1 cellular context compared by ENCODE assay signal in the genomic region with DNA sequence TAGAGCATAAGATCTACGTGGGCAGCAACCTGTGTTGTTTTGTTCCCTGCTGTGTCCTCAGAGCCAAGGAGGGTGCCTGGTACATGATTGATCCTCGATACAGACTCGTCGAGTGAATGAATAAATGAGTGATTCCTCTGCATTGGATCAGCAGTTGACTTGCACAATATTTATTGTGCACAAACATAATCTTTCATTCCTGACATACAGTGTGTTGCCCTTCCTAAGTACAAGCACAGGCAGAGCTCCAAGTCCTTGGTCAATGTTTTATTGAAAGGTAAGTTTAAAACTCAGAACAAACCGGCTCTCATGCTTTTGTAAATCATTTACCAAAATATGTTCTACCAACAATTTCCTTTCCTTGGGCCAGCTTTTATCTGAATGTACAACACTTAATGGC.
A peak's percentile ranks its signal among the peaks of the same experiment; 100 is the strongest.
TF ChIP-seq lines count a peak whose summit lies in the region.

No MANE protein-coding gene starts in this region.

TF ChIP-seq in HepG2, 621 proteins besides CTCF, POLR2A, EP300 and RAD21 (continued from another document):
- TF ChIP-seq NCOR1 (IDR thresholded peaks at IDR 0.05; ENCODE audit: borderline replicate concordance, low read length), result peak; percentile 18; the same call in 1 of the 2 replicates
- no peak for TF ChIP-seq SATB2 (CRISPR knock-in tag; IDR thresholded peaks at IDR 0.05)
- TF ChIP-seq ZNF430 (CRISPR knock-in tag; IDR thresholded peaks at IDR 0.05), result no peak
- TF ChIP-seq NKX3-1 (CRISPR knock-in tag; IDR thresholded peaks at IDR 0.05), result no peak
- 0 out of 2 replicates have a peak, but pooled peaks have one; percentile 38 for TF ChIP-seq ZNF772 (CRISPR knock-in tag; IDR thresholded peaks at IDR 0.05)
- no peak for TF ChIP-seq ZFP36 (IDR thresholded peaks at IDR 0.05; ENCODE audit: borderline replicate concordance, low read depth, low read length, partially characterized antibody)
- TF ChIP-seq, protein P1, sequence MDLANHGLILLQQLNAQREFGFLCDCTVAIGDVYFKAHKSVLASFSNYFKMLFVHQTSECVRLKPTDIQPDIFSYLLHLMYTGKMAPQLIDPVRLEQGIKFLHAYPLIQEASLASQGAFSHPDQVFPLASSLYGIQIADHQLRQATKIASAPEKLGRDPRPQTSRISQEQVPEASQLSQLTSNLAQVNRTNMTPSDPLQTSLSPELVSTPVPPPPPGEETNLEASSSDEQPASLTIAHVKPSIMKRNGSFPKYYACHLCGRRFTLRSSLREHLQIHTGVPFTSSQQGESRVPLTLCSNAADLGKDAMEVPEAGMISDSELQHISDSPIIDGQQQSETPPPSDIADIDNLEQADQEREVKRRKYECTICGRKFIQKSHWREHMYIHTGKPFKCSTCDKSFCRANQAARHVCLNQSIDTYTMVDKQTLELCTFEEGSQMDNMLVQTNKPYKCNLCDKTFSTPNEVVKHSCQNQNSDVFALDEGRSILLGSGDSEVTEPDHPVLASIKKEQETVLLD (CRISPR knock-in tag; IDR thresholded peaks at IDR 0.05; ENCODE audit: low read depth), result no peak
- TF ChIP-seq NR2F6 (IDR thresholded peaks at IDR 0.05), result no peak
- 0 out of 2 replicates have a peak, but pooled peaks have one; percentile 17 for TF ChIP-seq NR2F6 (CRISPR knock-in tag; IDR thresholded peaks at IDR 0.05)
- TF ChIP-seq, protein P2, sequence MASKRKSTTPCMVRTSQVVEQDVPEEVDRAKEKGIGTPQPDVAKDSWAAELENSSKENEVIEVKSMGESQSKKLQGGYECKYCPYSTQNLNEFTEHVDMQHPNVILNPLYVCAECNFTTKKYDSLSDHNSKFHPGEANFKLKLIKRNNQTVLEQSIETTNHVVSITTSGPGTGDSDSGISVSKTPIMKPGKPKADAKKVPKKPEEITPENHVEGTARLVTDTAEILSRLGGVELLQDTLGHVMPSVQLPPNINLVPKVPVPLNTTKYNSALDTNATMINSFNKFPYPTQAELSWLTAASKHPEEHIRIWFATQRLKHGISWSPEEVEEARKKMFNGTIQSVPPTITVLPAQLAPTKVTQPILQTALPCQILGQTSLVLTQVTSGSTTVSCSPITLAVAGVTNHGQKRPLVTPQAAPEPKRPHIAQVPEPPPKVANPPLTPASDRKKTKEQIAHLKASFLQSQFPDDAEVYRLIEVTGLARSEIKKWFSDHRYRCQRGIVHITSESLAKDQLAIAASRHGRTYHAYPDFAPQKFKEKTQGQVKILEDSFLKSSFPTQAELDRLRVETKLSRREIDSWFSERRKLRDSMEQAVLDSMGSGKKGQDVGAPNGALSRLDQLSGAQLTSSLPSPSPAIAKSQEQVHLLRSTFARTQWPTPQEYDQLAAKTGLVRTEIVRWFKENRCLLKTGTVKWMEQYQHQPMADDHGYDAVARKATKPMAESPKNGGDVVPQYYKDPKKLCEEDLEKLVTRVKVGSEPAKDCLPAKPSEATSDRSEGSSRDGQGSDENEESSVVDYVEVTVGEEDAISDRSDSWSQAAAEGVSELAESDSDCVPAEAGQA (IDR thresholded peaks at IDR 0.05; ENCODE audit: low read depth), result no peak
- TF ChIP-seq, protein P2 (CRISPR knock-in tag; IDR thresholded peaks at IDR 0.05; ENCODE audit: borderline replicate concordance), result no peak
- TF ChIP-seq, protein P3, sequence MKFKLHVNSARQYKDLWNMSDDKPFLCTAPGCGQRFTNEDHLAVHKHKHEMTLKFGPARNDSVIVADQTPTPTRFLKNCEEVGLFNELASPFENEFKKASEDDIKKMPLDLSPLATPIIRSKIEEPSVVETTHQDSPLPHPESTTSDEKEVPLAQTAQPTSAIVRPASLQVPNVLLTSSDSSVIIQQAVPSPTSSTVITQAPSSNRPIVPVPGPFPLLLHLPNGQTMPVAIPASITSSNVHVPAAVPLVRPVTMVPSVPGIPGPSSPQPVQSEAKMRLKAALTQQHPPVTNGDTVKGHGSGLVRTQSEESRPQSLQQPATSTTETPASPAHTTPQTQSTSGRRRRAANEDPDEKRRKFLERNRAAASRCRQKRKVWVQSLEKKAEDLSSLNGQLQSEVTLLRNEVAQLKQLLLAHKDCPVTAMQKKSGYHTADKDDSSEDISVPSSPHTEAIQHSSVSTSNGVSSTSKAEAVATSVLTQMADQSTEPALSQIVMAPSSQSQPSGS (CRISPR knock-in tag; IDR thresholded peaks at IDR 0.05), result no peak
- peak; percentile 78; the same call in 1 of the 2 replicates for TF ChIP-seq ZNF3 (CRISPR knock-in tag; IDR thresholded peaks at IDR 0.05)
- TF ChIP-seq ZNF878 (CRISPR knock-in tag; IDR thresholded peaks at IDR 0.05), result no peak
- no peak for TF ChIP-seq CREM (IDR thresholded peaks at IDR 0.05)
- TF ChIP-seq CREM (CRISPR knock-in tag; IDR thresholded peaks at IDR 0.05), result no peak
- no peak for TF ChIP-seq ZNF282 (IDR thresholded peaks at IDR 0.05; ENCODE audit: partially characterized antibody)
- no peak for TF ChIP-seq ZNF75D (CRISPR knock-in tag; IDR thresholded peaks at IDR 0.05; ENCODE audit: borderline replicate concordance)
- peak; percentile 61 for TF ChIP-seq PITX1 (CRISPR knock-in tag; IDR thresholded peaks at IDR 0.05)
- no peak for TF ChIP-seq PAX8 (CRISPR knock-in tag; IDR thresholded peaks at IDR 0.05; ENCODE audit: borderline replicate concordance)
- TF ChIP-seq, protein P4, sequence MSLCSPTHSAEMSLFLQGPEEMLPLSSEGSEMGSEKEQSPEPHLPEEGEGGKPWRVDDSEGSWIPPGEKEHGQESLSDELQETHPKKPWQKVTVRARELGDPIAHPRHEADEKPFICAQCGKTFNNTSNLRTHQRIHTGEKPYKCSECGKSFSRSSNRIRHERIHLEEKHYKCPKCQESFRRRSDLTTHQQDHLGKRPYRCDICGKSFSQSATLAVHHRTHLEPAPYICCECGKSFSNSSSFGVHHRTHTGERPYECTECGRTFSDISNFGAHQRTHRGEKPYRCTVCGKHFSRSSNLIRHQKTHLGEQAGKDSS (CRISPR knock-in tag; IDR thresholded peaks at IDR 0.05; ENCODE audit: borderline replicate concordance, low read depth), result no peak
- TF ChIP-seq SMARCE1 (IDR thresholded peaks at IDR 0.05; ENCODE audit: borderline replicate concordance), result no peak
- TF ChIP-seq FOXA3 (CRISPR knock-in tag; IDR thresholded peaks at IDR 0.05), result peak; percentile 51; the same call in 1 of the 2 replicates
- TF ChIP-seq BCL6 (CRISPR knock-in tag; IDR thresholded peaks at IDR 0.05), result peak; percentile 29; the same call in 1 of the 2 replicates
- peak; percentile 57 for TF ChIP-seq ZMYM4 (CRISPR knock-in tag; IDR thresholded peaks at IDR 0.05)
- TF ChIP-seq ZNF17 (CRISPR knock-in tag; IDR thresholded peaks at IDR 0.05), result no peak
- no peak for TF ChIP-seq RFX1 (IDR thresholded peaks at IDR 0.05)
- no peak for TF ChIP-seq ZNF432 (CRISPR knock-in tag; IDR thresholded peaks at IDR 0.05; ENCODE audit: borderline replicate concordance)
- TF ChIP-seq PHB2 (IDR thresholded peaks at IDR 0.05; ENCODE audit: partially characterized antibody), result no peak
- no peak for TF ChIP-seq ISX (CRISPR knock-in tag; conservative IDR thresholded peaks at IDR 0.05)
- no peak for TF ChIP-seq HNRNPLL (IDR thresholded peaks at IDR 0.05; ENCODE audit: low read depth, low read length, poor library complexity, severe bottlenecking)
- TF ChIP-seq FOXM1 (CRISPR knock-in tag; IDR thresholded peaks at IDR 0.05), result no peak
- no peak for TF ChIP-seq NFRKB (IDR thresholded peaks at IDR 0.05)
- TF ChIP-seq SP1 (IDR thresholded peaks at IDR 0.05), result no peak
- no peak for TF ChIP-seq SP1 (CRISPR knock-in tag; IDR thresholded peaks at IDR 0.05)
- no peak for TF ChIP-seq ZNF225 (CRISPR knock-in tag; IDR thresholded peaks at IDR 0.05)
- no peak for TF ChIP-seq ZNF788 (CRISPR knock-in tag; IDR thresholded peaks at IDR 0.05; ENCODE audit: borderline replicate concordance)
- TF ChIP-seq DPF2 (CRISPR knock-in tag; IDR thresholded peaks at IDR 0.05; ENCODE audit: borderline replicate concordance, low read depth), result 0 out of 2 replicates have a peak, but pooled peaks have one; percentile 55
- TF ChIP-seq FOXA1 (IDR thresholded peaks at IDR 0.05), result no peak
- TF ChIP-seq FOXA1 (CRISPR knock-in tag; IDR thresholded peaks at IDR 0.05), result peak; percentile 54
- TF ChIP-seq, protein P5, sequence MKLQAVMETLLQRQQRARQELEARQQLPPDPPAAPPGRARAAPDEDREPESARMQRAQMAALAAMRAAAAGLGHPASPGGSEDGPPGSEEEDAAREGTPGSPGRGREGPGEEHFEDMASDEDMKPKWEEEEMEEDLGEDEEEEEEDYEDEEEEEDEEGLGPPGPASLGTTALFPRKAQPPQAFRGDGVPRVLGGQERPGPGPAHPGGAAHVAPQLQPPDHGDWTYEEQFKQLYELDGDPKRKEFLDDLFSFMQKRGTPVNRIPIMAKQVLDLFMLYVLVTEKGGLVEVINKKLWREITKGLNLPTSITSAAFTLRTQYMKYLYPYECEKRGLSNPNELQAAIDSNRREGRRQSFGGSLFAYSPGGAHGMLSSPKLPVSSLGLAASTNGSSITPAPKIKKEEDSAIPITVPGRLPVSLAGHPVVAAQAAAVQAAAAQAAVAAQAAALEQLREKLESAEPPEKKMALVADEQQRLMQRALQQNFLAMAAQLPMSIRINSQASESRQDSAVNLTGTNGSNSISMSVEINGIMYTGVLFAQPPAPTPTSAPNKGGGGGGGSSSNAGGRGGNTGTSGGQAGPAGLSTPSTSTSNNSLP (IDR thresholded peaks at IDR 0.05; ENCODE audit: low read depth, low read length), result peak; percentile 91
- TF ChIP-seq ZNF776 (CRISPR knock-in tag; IDR thresholded peaks at IDR 0.05), result no peak
- TF ChIP-seq ZIK1 (CRISPR knock-in tag; IDR thresholded peaks at IDR 0.05; ENCODE audit: borderline replicate concordance, low read depth), result no peak
- no peak for TF ChIP-seq RBAK (CRISPR knock-in tag; IDR thresholded peaks at IDR 0.05)
- no peak for TF ChIP-seq ZNF670 (CRISPR knock-in tag; IDR thresholded peaks at IDR 0.05; ENCODE audit: borderline replicate concordance)
